In genomic region chr3:30286811-30287210, GRCh38 we compare ENCODE assay signal across 15 cellular contexts.
DNase-seq lines count a peak whose midpoint lies in the region; ATAC-seq and TF ChIP-seq lines count a peak whose summit lies in the region.
"Had no signal": no experiment of that assay in that cellular context is flagged by ENCODE, and none has a peak within 500 bp of the region (broad histone marks: within the 10 kb centered on the region; RNA-seq: fewer than 3 reads in every experiment).

No MANE protein-coding gene starts in this region.

- peak overlapping the region; percentile 29 for H3K4me2 ChIP-seq in osteoblast (ENCODE audit: insufficient read depth, low read length)
- H3K4me2 ChIP-seq in H9 (ENCODE audit: insufficient read depth, insufficient read length, low read length), result no peak overlapping the region
- H3K4me2 ChIP-seq: neural progenitor cell had no signal

- H3K4me3 ChIP-seq in ACC112 (ENCODE audit: low read depth, low read length), result peak overlapping the region; percentile 17; the same call in 1 of the 2 replicates
- no peak overlapping the region for H3K4me3 ChIP-seq in cardiac fibroblast (replicated peaks in 1 of 2; ENCODE audit: low read depth in 2 of 2, low read length in 2 of 2)
- no peak overlapping the region for H3K4me3 ChIP-seq in osteoblast (ENCODE audit: insufficient read depth, low read length)
- H3K4me3 ChIP-seq: lower lobe of right lung, neural progenitor cell had no signal

- no peaks in the 10 kb centered on the region for H4K20me1 ChIP-seq in osteoblast (ENCODE audit: insufficient read depth, low read length)
- no peaks in the 10 kb centered on the region for H4K20me1 ChIP-seq in H9 (ENCODE audit: control insufficient read depth, insufficient read depth, insufficient read length)

- peak overlapping the region; percentile 97 for H3K27ac ChIP-seq in ACC112 (ENCODE audit: low read depth, low read length)
- peak overlapping the region; percentile 67 for H3K27ac ChIP-seq in osteoblast (ENCODE audit: low read depth, low read length)
- H3K27ac ChIP-seq in H9 (ENCODE audit: insufficient read length, low read depth, low read length), result no peak overlapping the region
- H3K27ac ChIP-seq: HL-60, neural progenitor cell had no signal

- peaks cover 20 to 22% of the 10 kb centered on the region in 2 experiments for H3K4me1 Mint-ChIP-seq in H9
- peaks cover 17% of the 10 kb centered on the region for H3K4me1 Mint-ChIP-seq in activated CD8-positive, alpha-beta T cell treated with anti-CD3 and anti-CD28 coated beads, Interleukin-2, amount 10 ng/mL, durations not matched to agents 7 days and 5 days (ENCODE audit: low read depth)

- H3K27ac Mint-ChIP-seq in H9, result no peak overlapping the region
- H3K27ac Mint-ChIP-seq in activated CD8-positive, alpha-beta T cell treated with anti-CD3 and anti-CD28 coated beads, Interleukin-2, amount 10 ng/mL, durations not matched to agents 7 days and 5 days, result no peak overlapping the region
- H3K27ac Mint-ChIP-seq: activated T-cell treated with anti-CD3 and anti-CD28 coated beads, Interleukin-2, amount 50 U/mL, for 72 hours; neural progenitor cell had no signal

- H3K36me3 Mint-ChIP-seq in H9 (ENCODE audit: insufficient read depth in 1 of 3, low read depth in 3 of 3), result peaks cover 0 to 1% (median 0%) of the 10 kb centered on the region in 3 experiments; a peak in 2 of 7 replicates
- H3K36me3 Mint-ChIP-seq in activated CD8-positive, alpha-beta T cell treated with anti-CD3 and anti-CD28 coated beads, Interleukin-2, amount 10 ng/mL, durations not matched to agents 7 days and 5 days (ENCODE audit: low read depth), result no peaks in the 10 kb centered on the region
- H3K36me3 Mint-ChIP-seq: neural progenitor cell had no signal

- DNase-seq in LHCN-M2 (ENCODE audit: low read depth) (peak; percentile 63), cardiac fibroblast (ENCODE audit: low read depth in 2 of 2) (peak; percentile 33 to 82), osteoblast (ENCODE audit: insufficient read length, low spot score, missing footprints) (peak; percentile 31), NCI-H748 (lab: John Stamatoyannopoulos, UW; ENCODE audit: unreplicated experiment) (no peak), H9 (no peak)
- DNase-seq in activated CD8-positive, alpha-beta T cell treated with anti-CD3 and anti-CD28 coated beads, Interleukin-2, amount 10 ng/mL, durations not matched to agents 7 days and 5 days, result no peak
- DNase-seq: activated T-cell treated with anti-CD3 and anti-CD28 coated beads, Interleukin-2, amount 50 U/mL, for 72 hours; lower lobe of right lung; NCI-H187 treated with DMSO at 0.1 percent for 48 hours; NCI-H526; T-helper 9 cell had no signal

- H3K4me1 ChIP-seq in ACC112 (ENCODE audit: control insufficient read depth, insufficient read depth, low read length, unreplicated experiment) (peaks cover 65% of the 10 kb centered on the region), osteoblast (ENCODE audit: insufficient read depth, low read length) (peaks cover 48% of the 10 kb centered on the region), H9 (ENCODE audit: insufficient read depth, low read length) (0 out of 2 replicates have a peak, but pooled peaks cover 2% of the 10 kb centered on the region)

- H2BK5ac ChIP-seq in H9 (ENCODE audit: insufficient read length, low read length), result no peak overlapping the region

- TF ChIP-seq CTCF in cardiac fibroblast (IDR thresholded peaks at IDR 0.05; ENCODE audit: low read depth, low read length) (no peak), osteoblast (IDR thresholded peaks at IDR 0.05; ENCODE audit: extremely low read depth, low read depth, low read length) (no peak), H9 (conservative IDR thresholded peaks at IDR 0.05) (no peak)

- H3K14ac ChIP-seq in H9 (ENCODE audit: insufficient read depth, low read length), result no peak overlapping the region

- no peak overlapping the region for H3T11ph ChIP-seq in H9 (ENCODE audit: low read length)

- no peak overlapping the region for H3K23ac ChIP-seq in H9 (ENCODE audit: insufficient read length, low read depth, low read length)

- H2BK12ac ChIP-seq in H9 (ENCODE audit: insufficient read length, low read depth, low read length), result no peak overlapping the region

- H3K79me1 ChIP-seq in H9 (ENCODE audit: insufficient read depth, low read depth, low read length, poor library complexity, severe bottlenecking), result no peaks in the 10 kb centered on the region

- no peak overlapping the region for H2BK120ac ChIP-seq in H9 (ENCODE audit: low read depth, low read length, poor library complexity, severe bottlenecking)

- no peaks in the 10 kb centered on the region for H3K9me3 Mint-ChIP-seq in H9
- no peaks in the 10 kb centered on the region for H3K9me3 Mint-ChIP-seq in activated CD8-positive, alpha-beta T cell treated with anti-CD3 and anti-CD28 coated beads, Interleukin-2, amount 10 ng/mL, durations not matched to agents 7 days and 5 days (ENCODE audit: insufficient read depth)
- H3K9me3 Mint-ChIP-seq: activated T-cell treated with anti-CD3 and anti-CD28 coated beads, Interleukin-2, amount 50 U/mL, for 72 hours had no signal

- no peak overlapping the region for H2BK20ac ChIP-seq in H9 (ENCODE audit: low read depth, low read length, poor library complexity, severe bottlenecking)

- no peak overlapping the region for H2AK5ac ChIP-seq in H9 (ENCODE audit: insufficient read length, low read length)

- H3K27me3 ChIP-seq in ACC112 (ENCODE audit: insufficient read depth, low read length) (no peaks in the 10 kb centered on the region), osteoblast (ENCODE audit: insufficient read depth, low read length) (no peaks in the 10 kb centered on the region), H9 (ENCODE audit: insufficient read depth, low read length) (no peaks in the 10 kb centered on the region)
- H3K27me3 ChIP-seq: neural progenitor cell had no signal

- H3K23me2 ChIP-seq in H9 (ENCODE audit: insufficient read length, low read depth, low read length, poor library complexity, severe bottlenecking), result no peaks in the 10 kb centered on the region

- no CpG with 5 or more reads among the region's 2 CpGs for WGBS in H9 (ENCODE audit: extremely low coverage, insufficient read length, low lambda C conversion rate)

- H3K36me3 ChIP-seq in ACC112 (ENCODE audit: insufficient read depth, low read length) (no peaks in the 10 kb centered on the region), osteoblast (ENCODE audit: insufficient read depth, low read length) (no peaks in the 10 kb centered on the region)
- H3K36me3 ChIP-seq: lower lobe of right lung, neural progenitor cell had no signal

- ATAC-seq in GM21737 (IDR thresholded peaks at IDR 0.05; ENCODE audit: unreplicated experiment), result no peak
- ATAC-seq in activated CD8-positive, alpha-beta T cell treated with anti-CD3 and anti-CD28 coated beads, Interleukin-2, amount 10 ng/mL, durations not matched to agents 7 days and 5 days, result no peak

- no peaks in the 10 kb centered on the region for H3K27me3 Mint-ChIP-seq in H9 (ENCODE audit: low read depth)
- H3K27me3 Mint-ChIP-seq in activated CD8-positive, alpha-beta T cell treated with anti-CD3 and anti-CD28 coated beads, Interleukin-2, amount 10 ng/mL, durations not matched to agents 7 days and 5 days (ENCODE audit: low read depth), result no peaks in the 10 kb centered on the region

- H2AFZ ChIP-seq in ACC112 (ENCODE audit: low read length, unreplicated experiment), result no peak overlapping the region
- no peak overlapping the region for H2AFZ ChIP-seq in osteoblast (ENCODE audit: low read length)
- no peak overlapping the region for H2AFZ ChIP-seq in H9 (ENCODE audit: low read length)
- H2AFZ ChIP-seq: neural progenitor cell had no signal

- no peak overlapping the region for H4K5ac ChIP-seq in H9 (ENCODE audit: insufficient read length, low read depth, low read length)

- H3K9me3 ChIP-seq in osteoblast (ENCODE audit: low read depth, low read length) (no peaks in the 10 kb centered on the region), H9 (ENCODE audit: control insufficient read depth, low read depth, low read length) (no peaks in the 10 kb centered on the region)
- H3K9me3 ChIP-seq: lower lobe of right lung had no signal

- H3K79me2 ChIP-seq in ACC112 (ENCODE audit: control insufficient read depth, insufficient read depth, low read length, unreplicated experiment) (no peaks in the 10 kb centered on the region), osteoblast (ENCODE audit: insufficient read depth, low read length) (no peaks in the 10 kb centered on the region), H9 (ENCODE audit: insufficient read depth, low read length) (no peaks in the 10 kb centered on the region)

- H3K56ac ChIP-seq in H9 (ENCODE audit: insufficient read length, low read depth, low read length), result no peak overlapping the region

- no peak overlapping the region for H3K4me3 Mint-ChIP-seq in H9
- H3K4me3 Mint-ChIP-seq in activated CD8-positive, alpha-beta T cell treated with anti-CD3 and anti-CD28 coated beads, Interleukin-2, amount 10 ng/mL, durations not matched to agents 7 days and 5 days, result no peak overlapping the region
- H3K4me3 Mint-ChIP-seq: neural progenitor cell had no signal

- H3K4ac ChIP-seq in H9 (ENCODE audit: low read depth, low read length), result no peak overlapping the region

- H3K18ac ChIP-seq in H9 (ENCODE audit: insufficient read length, low read depth, low read length), result no peak overlapping the region

- no peak overlapping the region for H4K91ac ChIP-seq in H9 (ENCODE audit: insufficient read length, low read depth, low read length)

- CTCF ChIA-PET in activated CD8-positive, alpha-beta T cell treated with anti-CD3 and anti-CD28 coated beads, Interleukin-2, amount 10 ng/mL, durations not matched to agents 7 days and 5 days (lab: Charles Lee), result no interaction called here

- no peak overlapping the region for H4K8ac ChIP-seq in H9 (replicated peaks; ENCODE audit: insufficient read length, low read depth, low read length)

- POLR2A ChIA-PET in activated CD8-positive, alpha-beta T cell treated with anti-CD3 and anti-CD28 coated beads, Interleukin-2, amount 10 ng/mL, durations not matched to agents 7 days and 5 days (lab: Charles Lee), result no interaction called here

- H2BK15ac ChIP-seq in H9 (ENCODE audit: low read depth, low read length), result no peak overlapping the region

- H3K9ac ChIP-seq in H9 (ENCODE audit: extremely low read depth, insufficient read length, low read length), result no peak overlapping the region
- H3K9ac ChIP-seq: neural progenitor cell had no signal

Comparison
In these comparisons a context has a peak if more than half of its experiments do, and no peak if none do; other contexts are left out.
1. DNase-seq: peak in LHCN-M2 (single experiment), cardiac fibroblast (2 of 2) and osteoblast (single experiment); none in NCI-H748 (single experiment), H9 (single experiment) and activated CD8-positive, alpha-beta T cell treated with anti-CD3 and anti-CD28 coated beads, Interleukin-2, amount 10 ng/mL, durations not matched to agents 7 days and 5 days (single experiment).